9 cellular contexts compared by ENCODE assay signal in the genomic region with DNA sequence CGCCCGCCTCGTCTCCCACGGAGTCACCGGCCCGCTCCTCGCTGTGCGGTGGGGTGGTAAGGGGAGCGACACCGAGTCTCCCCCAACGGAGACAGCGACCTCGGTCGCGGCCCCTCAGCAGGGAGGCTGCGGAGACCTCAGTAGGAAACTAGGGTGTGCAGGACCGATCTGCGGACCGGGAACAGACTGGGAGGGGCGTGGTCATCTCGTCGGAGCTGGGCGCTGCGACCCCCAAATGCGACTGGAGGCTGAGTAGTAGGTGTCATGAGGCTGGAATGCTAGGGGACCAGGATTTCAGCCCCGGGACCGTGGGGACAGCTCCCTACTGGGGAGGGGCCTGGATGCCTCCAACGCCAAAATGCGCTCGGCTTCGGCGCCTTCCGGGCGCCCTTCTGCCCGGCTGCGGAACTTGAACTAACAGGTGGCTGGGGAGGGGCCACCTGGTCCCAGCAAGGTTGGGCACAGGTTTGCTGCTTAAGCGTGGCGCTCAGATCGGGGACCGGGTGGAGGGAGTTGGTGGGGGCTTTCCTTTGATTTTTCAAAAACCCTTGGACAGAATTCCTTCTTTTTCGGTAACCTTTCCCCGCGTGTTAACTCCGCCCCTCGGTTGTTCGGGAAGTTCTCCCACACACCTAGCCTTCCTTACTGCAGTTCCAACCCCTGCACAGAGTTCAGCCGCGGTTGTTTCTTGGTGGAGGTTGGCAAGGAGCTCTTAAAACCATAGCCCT. TPM values are rescaled to one million over a fixed set of nuclear protein-coding genes. Genes with fewer than 3 reads are reported as not detected.
DNase-seq lines count a peak whose midpoint lies in the region; FAIRE-seq and TF ChIP-seq lines count a peak whose summit lies in the region.
"Had no signal": no experiment of that assay in that cellular context is flagged by ENCODE, and none has a peak within 500 bp of the region (broad histone marks: within the 10 kb centered on the region; RNA-seq: fewer than 3 reads in every experiment).

No MANE protein-coding gene starts in this region.

- H3K27me3 ChIP-seq in Caco-2 (replicated peaks; ENCODE audit: control insufficient read depth, insufficient read depth, low read length) (no peaks in the 10 kb centered on the region), endodermal cell (ENCODE audit: control insufficient read depth, insufficient read depth, low read length, poor library complexity, severe bottlenecking) (peaks cover 72% of the 10 kb centered on the region), neuronal stem cell (ENCODE audit: control insufficient read depth in 3 of 3, insufficient read depth in 3 of 3, low read depth in 1 of 3, low read length in 3 of 3) (peaks cover 3 to 53% (median 8%) of the 10 kb centered on the region in 3 experiments)

- no peak overlapping the region for H4K8ac ChIP-seq in neuronal stem cell (ENCODE audit: low read depth, low read length)

- H3K4me1 ChIP-seq in Caco-2 (peaks cover 42% of the 10 kb centered on the region), endodermal cell (ENCODE audit: control insufficient read depth, insufficient read depth, low read length) (no peaks in the 10 kb centered on the region), neuronal stem cell (ENCODE audit: control insufficient read depth in 2 of 2, insufficient read depth in 1 of 2, low read depth in 1 of 2, low read length in 2 of 2) (peaks cover 15 to 18% of the 10 kb centered on the region in 2 donors)

- no peak overlapping the region for H4K91ac ChIP-seq in neuronal stem cell (ENCODE audit: low read depth, low read length, poor library complexity)

- no peaks in the 10 kb centered on the region for H3K9me3 Mint-ChIP-seq in Caco-2 (ENCODE audit: unreplicated experiment)
- no peaks in the 10 kb centered on the region for H3K9me3 Mint-ChIP-seq in endodermal cell

- intact Hi-C loops in Caco-2 (cut with micrococcal nuclease; ENCODE audit: unreplicated experiment) = no loop called here

- peak overlapping the region; percentile 66 for H3K4me3 ChIP-seq in Caco-2 (ENCODE audit: low read depth, low read length)
- H3K4me3 ChIP-seq in endodermal cell (ENCODE audit: low read length) = peak overlapping the region; percentile 76
- H3K4me3 ChIP-seq in neuronal stem cell (ENCODE audit: low read length in 2 of 2) = peak overlapping the region; percentile 83 to 99

- peak overlapping the region; percentile 99 for H3K4me2 ChIP-seq in neuronal stem cell (ENCODE audit: insufficient read depth, low read length, poor library complexity, severe bottlenecking)

- H2BK15ac ChIP-seq in neuronal stem cell (ENCODE audit: low read length) = no peak overlapping the region

- no TSS peak for BruUV-seq in Caco-2 (replicated peaks; lab: Mats Ljungman, UMichigan)

- H3K36me3 ChIP-seq in Caco-2 (ENCODE audit: control insufficient read depth, insufficient read depth, low read length) = peaks cover 2% of the 10 kb centered on the region; the same call in 1 of the 2 replicates
- H3K36me3 ChIP-seq in endodermal cell (ENCODE audit: control insufficient read depth, insufficient read depth, low read length) = no peaks in the 10 kb centered on the region
- peaks cover 0 to 34% of the 10 kb centered on the region in 2 donors for H3K36me3 ChIP-seq in neuronal stem cell (replicated peaks in 1 of 2; ENCODE audit: control insufficient read depth in 2 of 2, insufficient read depth in 2 of 2, low read length in 2 of 2)

- H3K23ac ChIP-seq in neuronal stem cell (ENCODE audit: low read depth, low read length, poor library complexity) = peak overlapping the region; percentile 94

- peak overlapping the region; percentile 99 for H2AFZ ChIP-seq in neuronal stem cell (ENCODE audit: low read length)

- POLR2A ChIA-PET in Caco-2 (lab: Charles Lee) = no interaction called here

- no peak for DNase-seq in Caco-2
- peak; percentile 65 for DNase-seq in NCI-H69 (lab: John Stamatoyannopoulos, UW)
- DNase-seq in endodermal cell = peak; percentile 85
- no peak for DNase-seq in neuronal stem cell (ENCODE audit: low spot score)
- no peak for DNase-seq in NCI-H82 (lab: John Stamatoyannopoulos, UW)
- no peak for DNase-seq in occipital lobe (lab: John Stamatoyannopoulos, UW)
- DNase-seq in NCI-H1436 treated with DMSO at 0.1 percent for 48 hours (lab: John Stamatoyannopoulos, UW) = no peak
- no peak for DNase-seq in RCC 7860 (ENCODE audit: low spot score)
- DNase-seq: kidney glomerular epithelial cell had no signal

- H3K9me3 ChIP-seq in Caco-2 (no peaks in the 10 kb centered on the region), endodermal cell (ENCODE audit: control insufficient read depth, low read length) (no peaks in the 10 kb centered on the region), neuronal stem cell (replicated peaks in 1 of 2; ENCODE audit: control insufficient read depth in 2 of 2, insufficient read depth in 1 of 2, low read depth in 1 of 2, low read length in 2 of 2) (no peaks in the 10 kb centered on the region)

- H3K14ac ChIP-seq in neuronal stem cell (ENCODE audit: low read length) = peak overlapping the region; percentile 76

- H3K4me3 Mint-ChIP-seq in Caco-2 (ENCODE audit: unreplicated experiment) (peak overlapping the region; percentile 69), endodermal cell (peak overlapping the region; percentile 56)

- H3K4ac ChIP-seq in neuronal stem cell (ENCODE audit: low read length) = peak overlapping the region; percentile 66

- H3K9ac ChIP-seq in endodermal cell (ENCODE audit: extremely low read depth, low read length, poor library complexity, severe bottlenecking) (no peak overlapping the region), neuronal stem cell (ENCODE audit: low read depth, low read length, poor library complexity) (no peak overlapping the region)

- no peak overlapping the region for H3K27ac ChIP-seq in endodermal cell (ENCODE audit: low read depth, low read length)
- no peak overlapping the region for H3K27ac ChIP-seq in neuronal stem cell (replicated peaks; ENCODE audit: low read length)

- H3K4me1 Mint-ChIP-seq in Caco-2 (ENCODE audit: low read depth, unreplicated experiment) (peaks cover 30% of the 10 kb centered on the region), endodermal cell (peaks cover 10% of the 10 kb centered on the region)

- H2BK5ac ChIP-seq in neuronal stem cell (ENCODE audit: low read length) = peak overlapping the region; percentile 44

- H3K79me1 ChIP-seq in neuronal stem cell (ENCODE audit: low read depth, low read length) = no peaks in the 10 kb centered on the region

- H3K27me3 Mint-ChIP-seq in Caco-2 (ENCODE audit: insufficient read depth, unreplicated experiment) (no peaks in the 10 kb centered on the region), endodermal cell (ENCODE audit: insufficient read depth) (peaks cover 83% of the 10 kb centered on the region)

- 4 to 6% methylated on average over 27 to 48 of the region's 48 CpGs for WGBS in endodermal cell (ENCODE audit: insufficient coverage in 1 of 2, insufficient read length in 1 of 2), 2 experiments
- WGBS in neuronal stem cell (ENCODE audit: extremely low coverage in 2 of 2, insufficient read length in 2 of 2, insufficient replicate concordance in 1 of 2), 2 donors = no CpG with 5 or more reads among the region's 48 CpGs

- H3K36me3 Mint-ChIP-seq in Caco-2 (ENCODE audit: insufficient read depth, unreplicated experiment) = peaks cover 6% of the 10 kb centered on the region
- no peaks in the 10 kb centered on the region for H3K36me3 Mint-ChIP-seq in endodermal cell (ENCODE audit: low read depth)

- H2AK5ac ChIP-seq in neuronal stem cell (ENCODE audit: low read depth, low read length) = no peak overlapping the region

- no peak for TF ChIP-seq CTCF in Caco-2 (IDR thresholded peaks at IDR 0.05; ENCODE audit: insufficient read depth in 1 of 2, low read depth in 1 of 2, low read length in 1 of 2, severe bottlenecking in 1 of 2, unreplicated experiment in 1 of 2)
- no peak for TF ChIP-seq CTCF in endodermal cell (conservative IDR thresholded peaks at IDR 0.05)

- no peak for FAIRE-seq in RCC 7860 (lab: Jason Lieb, UNC)

- H2BK12ac ChIP-seq in neuronal stem cell (ENCODE audit: low read length) = no peak overlapping the region

- peak overlapping the region; percentile 80 for H3K18ac ChIP-seq in neuronal stem cell (ENCODE audit: low read length)

- CTCF ChIA-PET in Caco-2 (lab: Charles Lee) = interaction anchor here (0.6 to 1.3 kb wide), 2 partner anchors 9 to 161 kb away, joined by 3 to 5 read pairs; no protein-coding TSS in a partner anchor

- no peak overlapping the region for H2BK120ac ChIP-seq in neuronal stem cell (ENCODE audit: low read depth, low read length)

- H3K27ac Mint-ChIP-seq in Caco-2 (ENCODE audit: unreplicated experiment) (no peak overlapping the region), endodermal cell (no peak overlapping the region)

RNA-seq across cellular contexts. Expression of a gene that starts 1.5 kb away (rescaled TPM):
- total RNA-seq in Caco-2 (2022) = 10.1 and 12.8 TPM in 2 replicates
- 1 to 10 TPM in 1 of 2 donors, under 1 TPM in 1; 0.22 to 1.3 TPM for total RNA-seq in endodermal cell
- 40.5 TPM for polyA plus RNA-seq in endodermal cell (2013, experiment 1 of 2)
- polyA plus RNA-seq in endodermal cell (2013, experiment 2 of 2) = 38.6 TPM
- polyA plus RNA-seq in neuronal stem cell (2013, experiment 1 of 2) = 8.3 TPM
- 8.6 TPM for polyA plus RNA-seq in neuronal stem cell (2013, experiment 2 of 2)
- total RNA-seq in occipital lobe = 44.5 TPM

Comparison
In these comparisons a context has a peak if more than half of its experiments do, and no peak if none do; other contexts are left out.
1. DNase-seq: peak in NCI-H69 (single experiment) and endodermal cell (single experiment); none in Caco-2 (0 of 2), neuronal stem cell (single experiment), NCI-H82 (single experiment), occipital lobe (single experiment), NCI-H1436 treated with DMSO at 0.1 percent for 48 hours (single experiment) and RCC 7860 (single experiment).
2. Peak in every context shown above with its lines, with median percentiles within 50 percentile points of each other: H3K4me3 ChIP-seq.